ENCODE assay signal across 1 cellular context in the genomic region with DNA sequence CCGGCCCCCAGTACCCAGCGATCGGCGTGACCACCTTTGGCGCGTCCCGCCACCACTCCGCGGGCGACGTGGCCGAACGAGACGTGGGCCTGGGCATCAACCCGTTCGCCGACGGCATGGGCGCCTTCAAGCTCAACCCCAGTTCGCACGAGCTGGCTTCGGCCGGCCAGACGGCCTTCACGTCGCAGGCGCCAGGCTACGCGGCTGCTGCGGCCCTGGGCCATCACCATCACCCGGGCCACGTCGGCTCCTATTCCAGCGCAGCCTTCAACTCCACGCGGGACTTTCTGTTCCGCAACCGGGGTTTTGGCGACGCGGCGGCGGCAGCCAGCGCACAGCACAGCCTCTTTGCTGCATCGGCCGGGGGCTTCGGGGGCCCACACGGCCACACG.
TF ChIP-seq lines count a peak whose summit lies in the region.

No MANE protein-coding gene starts in this region.

TF ChIP-seq in SK-N-SH, 30 proteins besides CTCF, POLR2A, EP300 and RAD21 (continued from another document):
- TF ChIP-seq, protein P1, sequence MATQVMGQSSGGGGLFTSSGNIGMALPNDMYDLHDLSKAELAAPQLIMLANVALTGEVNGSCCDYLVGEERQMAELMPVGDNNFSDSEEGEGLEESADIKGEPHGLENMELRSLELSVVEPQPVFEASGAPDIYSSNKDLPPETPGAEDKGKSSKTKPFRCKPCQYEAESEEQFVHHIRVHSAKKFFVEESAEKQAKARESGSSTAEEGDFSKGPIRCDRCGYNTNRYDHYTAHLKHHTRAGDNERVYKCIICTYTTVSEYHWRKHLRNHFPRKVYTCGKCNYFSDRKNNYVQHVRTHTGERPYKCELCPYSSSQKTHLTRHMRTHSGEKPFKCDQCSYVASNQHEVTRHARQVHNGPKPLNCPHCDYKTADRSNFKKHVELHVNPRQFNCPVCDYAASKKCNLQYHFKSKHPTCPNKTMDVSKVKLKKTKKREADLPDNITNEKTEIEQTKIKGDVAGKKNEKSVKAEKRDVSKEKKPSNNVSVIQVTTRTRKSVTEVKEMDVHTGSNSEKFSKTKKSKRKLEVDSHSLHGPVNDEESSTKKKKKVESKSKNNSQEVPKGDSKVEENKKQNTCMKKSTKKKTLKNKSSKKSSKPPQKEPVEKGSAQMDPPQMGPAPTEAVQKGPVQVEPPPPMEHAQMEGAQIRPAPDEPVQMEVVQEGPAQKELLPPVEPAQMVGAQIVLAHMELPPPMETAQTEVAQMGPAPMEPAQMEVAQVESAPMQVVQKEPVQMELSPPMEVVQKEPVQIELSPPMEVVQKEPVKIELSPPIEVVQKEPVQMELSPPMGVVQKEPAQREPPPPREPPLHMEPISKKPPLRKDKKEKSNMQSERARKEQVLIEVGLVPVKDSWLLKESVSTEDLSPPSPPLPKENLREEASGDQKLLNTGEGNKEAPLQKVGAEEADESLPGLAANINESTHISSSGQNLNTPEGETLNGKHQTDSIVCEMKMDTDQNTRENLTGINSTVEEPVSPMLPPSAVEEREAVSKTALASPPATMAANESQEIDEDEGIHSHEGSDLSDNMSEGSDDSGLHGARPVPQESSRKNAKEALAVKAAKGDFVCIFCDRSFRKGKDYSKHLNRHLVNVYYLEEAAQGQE (IDR thresholded peaks at IDR 0.05; ENCODE audit: low read depth, low read length) = no peak
- TF ChIP-seq CHD2 (IDR thresholded peaks at IDR 0.05; ENCODE audit: low read length, partially characterized antibody) (no peak), SMC3 (IDR thresholded peaks at IDR 0.05; ENCODE audit: low read depth, low read length) (no peak), FOSL2 (IDR thresholded peaks at IDR 0.05; ENCODE audit: borderline replicate concordance, low read depth) (no peak), FOXJ3 (CRISPR knock-in tag; IDR thresholded peaks at IDR 0.05) (no peak)
- TF ChIP-seq, protein P2, sequence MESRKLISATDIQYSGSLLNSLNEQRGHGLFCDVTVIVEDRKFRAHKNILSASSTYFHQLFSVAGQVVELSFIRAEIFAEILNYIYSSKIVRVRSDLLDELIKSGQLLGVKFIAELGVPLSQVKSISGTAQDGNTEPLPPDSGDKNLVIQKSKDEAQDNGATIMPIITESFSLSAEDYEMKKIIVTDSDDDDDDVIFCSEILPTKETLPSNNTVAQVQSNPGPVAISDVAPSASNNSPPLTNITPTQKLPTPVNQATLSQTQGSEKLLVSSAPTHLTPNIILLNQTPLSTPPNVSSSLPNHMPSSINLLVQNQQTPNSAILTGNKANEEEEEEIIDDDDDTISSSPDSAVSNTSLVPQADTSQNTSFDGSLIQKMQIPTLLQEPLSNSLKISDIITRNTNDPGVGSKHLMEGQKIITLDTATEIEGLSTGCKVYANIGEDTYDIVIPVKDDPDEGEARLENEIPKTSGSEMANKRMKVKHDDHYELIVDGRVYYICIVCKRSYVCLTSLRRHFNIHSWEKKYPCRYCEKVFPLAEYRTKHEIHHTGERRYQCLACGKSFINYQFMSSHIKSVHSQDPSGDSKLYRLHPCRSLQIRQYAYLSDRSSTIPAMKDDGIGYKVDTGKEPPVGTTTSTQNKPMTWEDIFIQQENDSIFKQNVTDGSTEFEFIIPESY (IDR thresholded peaks at IDR 0.05; ENCODE audit: borderline replicate concordance, low read depth) = no peak
- TF ChIP-seq, protein P3, sequence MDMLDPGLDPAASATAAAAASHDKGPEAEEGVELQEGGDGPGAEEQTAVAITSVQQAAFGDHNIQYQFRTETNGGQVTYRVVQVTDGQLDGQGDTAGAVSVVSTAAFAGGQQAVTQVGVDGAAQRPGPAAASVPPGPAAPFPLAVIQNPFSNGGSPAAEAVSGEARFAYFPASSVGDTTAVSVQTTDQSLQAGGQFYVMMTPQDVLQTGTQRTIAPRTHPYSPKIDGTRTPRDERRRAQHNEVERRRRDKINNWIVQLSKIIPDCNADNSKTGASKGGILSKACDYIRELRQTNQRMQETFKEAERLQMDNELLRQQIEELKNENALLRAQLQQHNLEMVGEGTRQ (IDR thresholded peaks at IDR 0.05; ENCODE audit: borderline replicate concordance, low read depth, low read length) = no peak
